Comparison of ENCODE assay signal across 9 cellular contexts in the genomic region with DNA sequence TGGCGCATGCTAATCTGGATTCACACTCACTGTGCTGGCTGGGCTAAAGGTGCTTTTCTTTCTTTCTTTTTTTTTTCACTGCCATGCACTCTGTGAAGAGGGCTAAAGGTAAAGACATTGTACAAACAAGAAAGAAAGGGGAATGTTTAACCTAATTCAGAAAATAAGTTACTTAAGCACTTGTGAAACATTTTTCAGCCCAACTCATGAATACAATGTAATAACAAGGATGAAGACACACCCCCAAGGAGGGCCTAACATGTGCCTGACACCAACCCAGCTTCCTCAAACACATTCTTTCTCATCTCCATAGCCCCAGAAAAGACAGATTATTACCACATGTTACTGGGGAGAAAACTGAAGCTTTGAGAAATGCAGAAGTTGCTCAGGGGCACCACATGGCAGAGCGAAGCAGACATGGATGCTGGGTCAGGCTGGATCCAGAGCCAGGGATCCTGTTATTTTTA. TPM values are rescaled to one million over a fixed set of nuclear protein-coding genes. Genes with fewer than 3 reads are reported as not detected.
DNase-seq lines count a peak whose midpoint lies in the region; ATAC-seq and TF ChIP-seq lines count a peak whose summit lies in the region.
"Had no signal": no experiment of that assay in that cellular context is flagged by ENCODE, and none has a peak within 500 bp of the region (broad histone marks: within the 10 kb centered on the region; RNA-seq: fewer than 3 reads in every experiment).

No MANE protein-coding gene starts in this region.

- peaks cover 0 to 18% of the 10 kb centered on the region in 2 donors for H3K4me1 ChIP-seq in lung (ENCODE audit: control insufficient read depth in 2 of 2, insufficient read depth in 2 of 2, low read length in 2 of 2)

- ATAC-seq in HG02759 (IDR thresholded peaks at IDR 0.05; ENCODE audit: unreplicated experiment) (peak; percentile 33), lung (ENCODE audit: insufficient read depth, low FRiP score) (peak; percentile 64), HG03565 (IDR thresholded peaks at IDR 0.05; ENCODE audit: unreplicated experiment) (no peak)
- no peak for ATAC-seq in activated naive CD8-positive, alpha-beta T cell treated with anti-CD3 and anti-CD28 coated beads, Interleukin-2, amount 50 U/mL, for 24 hours

- H3K27ac ChIP-seq in AG04450 (ENCODE audit: low read depth, low read length) (peak overlapping the region; percentile 61), lung (ENCODE audit: low read depth in 1 of 2, low read length in 1 of 2) (peak overlapping the region in 1 of 2 donors; percentile 83)

- H3K36me3 Mint-ChIP-seq in activated naive CD8-positive, alpha-beta T cell treated with anti-CD3 and anti-CD28 coated beads, Interleukin-2, amount 50 U/mL, for 24 hours (ENCODE audit: low read depth), result peaks cover 13% of the 10 kb centered on the region

- H3K36me3 ChIP-seq in lung (ENCODE audit: control insufficient read depth in 2 of 2, insufficient read depth in 2 of 2, low read length in 2 of 2), result peaks cover 0 to 2% of the 10 kb centered on the region in 2 donors

- H3K4me3 ChIP-seq in AG04450 (ENCODE audit: low read depth, low read length) (no peak overlapping the region), lung (no peak overlapping the region)
- H3K4me3 ChIP-seq: GM23338 had no signal

- peak overlapping the region; percentile 89 for H3K27ac Mint-ChIP-seq in activated naive CD8-positive, alpha-beta T cell treated with anti-CD3 and anti-CD28 coated beads, Interleukin-2, amount 50 U/mL, for 24 hours
- H3K27ac Mint-ChIP-seq: GM23338 had no signal

- peaks cover 68% of the 10 kb centered on the region for H3K4me1 Mint-ChIP-seq in activated naive CD8-positive, alpha-beta T cell treated with anti-CD3 and anti-CD28 coated beads, Interleukin-2, amount 50 U/mL, for 24 hours

- DNase-seq in AG04450 (ENCODE audit: low read depth, low spot score), result peak; percentile 29
- no peak for DNase-seq in activated naive CD8-positive, alpha-beta T cell treated with anti-CD3 and anti-CD28 coated beads, Interleukin-2, amount 50 U/mL, for 24 hours
- no peak for DNase-seq in lung (ENCODE audit: low spot score)
- no peak for DNase-seq in GM20000 (ENCODE audit: low spot score)
- no peak for DNase-seq in NK-92 treated with Interleukin-12 subunit alpha and Interleukin-12 subunit beta, amount 100 ng/mL, for 24 hours (lab: John Stamatoyannopoulos, UW)
- no peak for DNase-seq in SHP77 treated with DMSO at 0.1 percent for 48 hours (lab: John Stamatoyannopoulos, UW)

- CTCF ChIA-PET in AG04450 (lab: Charles Lee), result interaction anchor here (1.6 kb wide), 1 partner anchor 16 kb away, joined by 4 read pairs; no protein-coding TSS in a partner anchor

- H3K9me3 Mint-ChIP-seq in activated naive CD8-positive, alpha-beta T cell treated with anti-CD3 and anti-CD28 coated beads, Interleukin-2, amount 50 U/mL, for 24 hours, result no peaks in the 10 kb centered on the region
- H3K9me3 Mint-ChIP-seq: GM23338 had no signal

- no peak for TF ChIP-seq CTCF in AG04450 (IDR thresholded peaks at IDR 0.05; ENCODE audit: low read depth, low read length)
- TF ChIP-seq CTCF in lung (IDR thresholded peaks at IDR 0.05; ENCODE audit: control extremely low read depth, extremely low read depth), result no peak
- no peak for TF ChIP-seq CTCF in GM20000 (IDR thresholded peaks at IDR 0.05; ENCODE audit: extremely low read depth, missing control alignments)

- no peaks in the 10 kb centered on the region for H3K27me3 Mint-ChIP-seq in activated naive CD8-positive, alpha-beta T cell treated with anti-CD3 and anti-CD28 coated beads, Interleukin-2, amount 50 U/mL, for 24 hours

- peak overlapping the region; percentile 60 for H3K4me3 Mint-ChIP-seq in activated naive CD8-positive, alpha-beta T cell treated with anti-CD3 and anti-CD28 coated beads, Interleukin-2, amount 50 U/mL, for 24 hours
- H3K4me3 Mint-ChIP-seq: GM23338 had no signal

- WGBS in lung, 2 donors, result 41 to 48% methylated on average over 2 of the region's 2 CpGs

- H3K27me3 ChIP-seq in AG04450 (ENCODE audit: control insufficient read depth, insufficient read depth, low read length) (no peaks in the 10 kb centered on the region), lung (ENCODE audit: control insufficient read depth, insufficient read depth) (no peaks in the 10 kb centered on the region)

- POLR2A ChIA-PET in AG04450 (lab: Yijun Ruan, JAX), result interaction anchor here (1.5 kb wide), 1 partner anchor 18 kb away, joined by 4 read pairs; no protein-coding TSS in a partner anchor

- H3K9me3 ChIP-seq in AG04450 (ENCODE audit: control insufficient read depth, insufficient read depth, low read length) (no peaks in the 10 kb centered on the region), lung (ENCODE audit: control insufficient read depth in 2 of 2, insufficient read depth in 1 of 2, low read length in 1 of 2) (no peaks in the 10 kb centered on the region)

RNA-seq across cellular contexts. Expression of gene STIMATE, which starts 5.7 kb away (rescaled TPM):
- 10.0 and 12.5 TPM in 2 replicates for polyA plus RNA-seq in AG04450 (2011; rRNA removed)
- polyA minus RNA-seq in AG04450 (2011; rRNA and poly(A)+ RNA removed), result 12.2 and 15.1 TPM in 2 replicates
- total RNA-seq in lung, result 10 to 100 TPM; 21.9 to 62.5 TPM
- polyA plus RNA-seq in lung, result 10 to 100 TPM; 18.6 to 19.0 TPM

RNA-seq across cellular contexts. Expression of gene MUSTN1, which starts 56.8 kb away (rescaled TPM):
- polyA plus RNA-seq in AG04450 (2011; rRNA removed) (not detected in 2 replicates), lung (10 to 100 TPM in 1 of 2 donors, 1 to 10 TPM in 1; 4.6 to 39.0 TPM)
- not detected in 2 replicates for polyA minus RNA-seq in AG04450 (2011; rRNA and poly(A)+ RNA removed)
- total RNA-seq in lung, result 10 to 100 TPM in 1 of 2 donors, 1 to 10 TPM in 1; 3.3 to 10.9 TPM

Comparison
In these comparisons a context has a peak if more than half of its experiments do, and no peak if none do; other contexts are left out.
1. ATAC-seq: peak in HG02759 (single experiment) and lung (single experiment); none in activated naive CD8-positive, alpha-beta T cell treated with anti-CD3 and anti-CD28 coated beads, Interleukin-2, amount 50 U/mL, for 24 hours (single experiment) and HG03565 (single experiment).